In the genomic region with DNA sequence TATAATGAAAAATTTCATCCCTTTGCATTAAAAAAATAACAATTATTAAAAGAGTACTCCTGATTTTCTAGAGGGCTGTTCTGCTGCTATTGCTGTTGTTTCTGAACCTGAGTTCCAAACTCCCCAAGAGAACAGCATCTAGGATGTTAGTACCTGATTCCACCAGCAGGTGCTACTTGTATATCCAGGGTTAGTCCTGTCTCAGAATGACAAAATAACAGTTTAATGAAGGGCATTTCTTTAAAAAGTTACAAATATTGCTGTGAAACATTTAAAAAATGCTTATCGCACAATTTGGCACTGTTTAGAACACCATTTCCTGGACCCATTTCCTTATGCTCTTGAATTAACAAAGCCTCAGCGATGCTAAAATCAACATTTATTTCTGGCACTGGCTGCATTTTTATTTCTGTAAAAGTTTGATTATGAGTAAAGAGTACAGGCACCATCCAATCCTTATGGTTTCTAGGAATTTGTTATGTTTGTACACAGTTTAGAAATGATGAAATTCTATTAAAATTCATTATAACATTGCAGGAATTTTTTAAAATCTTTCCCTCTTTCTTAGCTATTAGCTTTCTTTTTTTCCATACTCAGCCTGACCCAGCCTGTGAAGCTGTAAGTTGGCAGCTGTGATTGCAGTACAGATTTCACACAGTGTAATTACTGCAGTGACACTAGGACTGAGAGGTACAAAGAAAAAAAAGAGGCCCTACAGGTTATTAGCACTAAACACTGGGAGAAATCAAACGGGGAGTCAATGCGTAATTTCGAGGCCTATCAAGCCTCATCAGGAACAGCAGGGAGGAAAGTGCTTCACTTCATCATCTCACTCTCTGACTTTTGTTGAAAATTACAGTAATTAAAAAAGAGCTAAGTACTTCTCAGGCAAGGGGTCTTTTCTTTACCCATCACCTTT, we compare ENCODE assay signal across 11 cellular contexts.
DNase-seq lines count a peak whose midpoint lies in the region; ATAC-seq and TF ChIP-seq lines count a peak whose summit lies in the region.
"Had no signal": no experiment of that assay in that cellular context is flagged by ENCODE, and none has a peak within 500 bp of the region (broad histone marks: within the 10 kb centered on the region; RNA-seq: fewer than 3 reads in every experiment).

No MANE protein-coding gene starts in this region.

- no peaks in the 10 kb centered on the region for H3K27me3 ChIP-seq in GM23248 (replicated peaks; ENCODE audit: insufficient read depth)
- H3K27me3 ChIP-seq: BLaER1 had no signal

- H2AFZ ChIP-seq in GM23248, result no peak overlapping the region

- H3K4me3 ChIP-seq in GM23248 (no peak overlapping the region), epithelial cell of esophagus (ENCODE audit: low read length) (no peak overlapping the region)
- H3K4me3 ChIP-seq: BLaER1 had no signal

- WGBS in GM23248 (ENCODE audit: low coverage in 1 of 2, low lambda C conversion rate in 2 of 2, missing lambda C conversion rate in 2 of 2), 2 experiments, result 59 to 65% methylated on average over 5 of the region's 5 CpGs

- no peaks in the 10 kb centered on the region for H3K9me3 ChIP-seq in GM23248 (ENCODE audit: low read depth)
- H3K9me3 ChIP-seq: BLaER1 had no signal

- H4K20me1 ChIP-seq in GM23248 (ENCODE audit: insufficient read depth), result no peaks in the 10 kb centered on the region
- H4K20me1 ChIP-seq: BLaER1 had no signal

- ATAC-seq in HG03135 (IDR thresholded peaks at IDR 0.05; ENCODE audit: unreplicated experiment), result no peak

- no peaks in the 10 kb centered on the region for H3K36me3 ChIP-seq in GM23248 (ENCODE audit: low read depth)
- H3K36me3 ChIP-seq: BLaER1 had no signal

- no peak overlapping the region for H3K9ac ChIP-seq in GM23248
- H3K9ac ChIP-seq: BLaER1 had no signal

- H3K79me2 ChIP-seq in GM23248 (ENCODE audit: insufficient read depth), result no peaks in the 10 kb centered on the region

- H3K4me2 ChIP-seq in GM23248 (ENCODE audit: unreplicated experiment), result no peak overlapping the region
- H3K4me2 ChIP-seq: BLaER1 had no signal

- H3K27ac ChIP-seq in 22Rv1, result no peak overlapping the region
- H3K27ac ChIP-seq in GM23248, result no peak overlapping the region
- H3K27ac ChIP-seq: BLaER1, epithelial cell of prostate had no signal

- TF ChIP-seq CTCF in 22Rv1 (IDR thresholded peaks at IDR 0.05) (peak; percentile 51), epithelial cell of esophagus (IDR thresholded peaks at IDR 0.05; ENCODE audit: insufficient read depth, low read depth, low read length, missing control alignments) (peak; percentile 59)

- peak; percentile 16 for DNase-seq in GM23248
- DNase-seq in NCI-H2081 treated with DMSO at 0.1 percent for 48 hours (lab: John Stamatoyannopoulos, UW), result peak; percentile 98
- peak; percentile 35 for DNase-seq in epithelial cell of esophagus (ENCODE audit: low read depth)
- DNase-seq in SW480 (ENCODE audit: low spot score), result no peak
- no peak for DNase-seq in stimulated activated naive CD4-positive, alpha-beta T cell (lab: John Stamatoyannopoulos, UW)
- no peak for DNase-seq in DMS79 treated with DMSO at 0.1 percent for 48 hours (lab: John Stamatoyannopoulos, UW)
- DNase-seq: nucleus accumbens had no signal

- H3K4me1 ChIP-seq in GM23248 (ENCODE audit: insufficient read depth), result no peaks in the 10 kb centered on the region
- H3K4me1 ChIP-seq: BLaER1 had no signal

- in situ Hi-C loops in GM23248 (cut with MboI), result no loop called here

- no peaks in the 10 kb centered on the region for H3F3A ChIP-seq in GM23248 (ENCODE audit: insufficient read depth)

- H3K9me2 ChIP-seq in GM23248 (ENCODE audit: insufficient read depth), result no peaks in the 10 kb centered on the region

Comparison
In these comparisons a context has a peak if more than half of its experiments do, and no peak if none do; other contexts are left out.
1. DNase-seq: peak in GM23248 (single experiment), NCI-H2081 treated with DMSO at 0.1 percent for 48 hours (single experiment) and epithelial cell of esophagus (single experiment); none in SW480 (single experiment), stimulated activated naive CD4-positive, alpha-beta T cell (0 of 6) and DMS79 treated with DMSO at 0.1 percent for 48 hours (single experiment).